Comparison of ENCODE assay signal across 23 cellular contexts in genomic region chr4:100799767-100800539, GRCh38.
"Had no signal": no experiment of that assay in that cellular context is flagged by ENCODE, and none has a peak within 500 bp of the region (broad histone marks: within the 10 kb centered on the region; RNA-seq: fewer than 3 reads in every experiment).

No MANE protein-coding gene starts in this region.

- H3K27ac Mint-ChIP-seq: activated CD8-positive, alpha-beta T cell treated with anti-CD3 and anti-CD28 coated beads for 36 hours; activated naive CD4-positive, alpha-beta T cell treated with anti-CD3 and anti-CD28 coated beads, Interleukin-2, amount 50 U/mL, for 72 hours; activated T-helper 2 cell treated with anti-CD3 and anti-CD28 coated beads, Interferon-gamma antibody, Interleukin-2, Interleukin-4, amounts not matched to agents 10 μg/mL and 5 μg/mL and 100 μg/mL, durations not matched to agents 14 hours and 24 hours and 36 hours; T-helper 1 cell treated with Interleukin-12 subunit alpha and Interleukin-12 subunit beta and Interleukin-4 antibody, amounts not matched to agents 30 μg/mL and 1 μg/mL, for 36 hours had no signal

- H3K4me3 Mint-ChIP-seq: activated CD8-positive, alpha-beta T cell treated with anti-CD3 and anti-CD28 coated beads for 36 hours; activated T-cell treated with anti-CD3 and anti-CD28 coated beads, Interleukin-2, amount 50 U/mL, for 4 hours; T-helper 1 cell treated with Interleukin-12 subunit alpha and Interleukin-12 subunit beta and Interleukin-4 antibody, amounts not matched to agents 30 μg/mL and 1 μg/mL, for 36 hours had no signal

- DNase-seq: activated CD4-positive, alpha-beta T cell treated with anti-CD3 and anti-CD28 coated beads, Interleukin-2, amount 50 U/mL, for 1 hour; activated CD8-positive, alpha-beta T cell treated with anti-CD3 and anti-CD28 coated beads for 36 hours; activated naive CD4-positive, alpha-beta T cell; activated T-cell treated with anti-CD3 and anti-CD28 coated beads, Interleukin-2, amount 50 U/mL, for 4 hours; central memory CD4-positive, alpha-beta T cell; islet precursor cell; left ventricle myocardium inferior; mucosa of descending colon; occipital lobe; right cardiac atrium; spleen; stimulated activated naive CD4-positive, alpha-beta T cell; T-helper 9 cell; trophoblast cell had no signal

- H3K27me3 ChIP-seq: breast epithelium, spleen had no signal

- H3K36me3 Mint-ChIP-seq: activated naive CD4-positive, alpha-beta T cell treated with anti-CD3 and anti-CD28 coated beads, Interleukin-2, amount 50 U/mL, for 72 hours had no signal

- H3K9me3 ChIP-seq: breast epithelium, mucosa of descending colon had no signal

- H3K9me3 Mint-ChIP-seq: activated CD8-positive, alpha-beta T cell treated with anti-CD3 and anti-CD28 coated beads for 36 hours; activated naive CD4-positive, alpha-beta T cell treated with anti-CD3 and anti-CD28 coated beads, Interleukin-2, amount 50 U/mL, for 72 hours; activated T-helper 2 cell treated with anti-CD3 and anti-CD28 coated beads, Interferon-gamma antibody, Interleukin-2, Interleukin-4, amounts not matched to agents 10 μg/mL and 5 μg/mL and 100 μg/mL, durations not matched to agents 14 hours and 24 hours and 36 hours; T-helper 1 cell treated with Interleukin-12 subunit alpha and Interleukin-12 subunit beta and Interleukin-4 antibody, amounts not matched to agents 30 μg/mL and 1 μg/mL, for 36 hours had no signal

- H2AFZ ChIP-seq: parathyroid adenoma had no signal

- H3K27me3 Mint-ChIP-seq: activated CD8-positive, alpha-beta T cell treated with anti-CD3 and anti-CD28 coated beads for 36 hours had no signal

- H3K9ac ChIP-seq: parathyroid adenoma had no signal

- FAIRE-seq: endothelial cell of umbilical vein, frontal cortex, urothelium cell line had no signal

- H3K36me3 ChIP-seq: breast epithelium, left ventricle myocardium inferior, spleen had no signal

- H3K27ac ChIP-seq: breast epithelium, left ventricle myocardium inferior, parathyroid adenoma, spleen had no signal

- H3K4me1 ChIP-seq: breast epithelium, left ventricle myocardium inferior, parathyroid adenoma, spleen had no signal

- ATAC-seq: activated CD8-positive, alpha-beta T cell treated with anti-CD3 and anti-CD28 coated beads for 36 hours; activated naive CD4-positive, alpha-beta T cell treated with anti-CD3 and anti-CD28 coated beads, Interleukin-2, amount 50 U/mL, for 72 hours; activated T-cell treated with anti-CD3 and anti-CD28 coated beads, Interleukin-2, amount 50 U/mL, for 4 hours; mucosa of descending colon; right cardiac atrium had no signal

- H3K79me2 ChIP-seq: parathyroid adenoma had no signal

- H3K4me3 ChIP-seq: breast epithelium, left ventricle myocardium inferior, lung, mucosa of descending colon, spleen had no signal
